In the genomic region with DNA sequence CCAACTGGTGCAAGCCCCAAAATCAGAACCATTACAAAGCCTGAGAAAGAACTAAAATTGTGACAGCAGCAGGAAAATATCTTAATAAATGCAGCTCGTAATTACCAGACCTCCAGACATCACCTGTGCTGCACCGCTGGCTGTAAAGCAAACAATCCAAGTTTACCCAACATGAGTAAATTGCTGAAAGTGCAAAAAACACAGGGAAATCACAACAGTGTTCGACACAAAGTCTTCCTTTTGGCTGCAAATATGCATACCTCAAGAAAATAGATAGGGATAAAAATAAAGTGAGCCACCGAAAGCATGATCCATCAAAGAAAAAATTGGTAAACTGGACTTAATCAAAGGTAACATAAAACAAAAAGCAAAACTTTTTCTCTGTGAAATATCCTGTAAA, we compare ENCODE assay signal across 20 cellular contexts.
DNase-seq lines count a peak whose midpoint lies in the region; ATAC-seq, FAIRE-seq and TF ChIP-seq lines count a peak whose summit lies in the region.
"Had no signal": no experiment of that assay in that cellular context is flagged by ENCODE, and none has a peak within 500 bp of the region (broad histone marks: within the 10 kb centered on the region; RNA-seq: fewer than 3 reads in every experiment).

No MANE protein-coding gene starts in this region.

- H4K20me1 ChIP-seq in HepG2 (ENCODE audit: insufficient read depth, low read length): no peaks in the 10 kb centered on the region
- no peaks in the 10 kb centered on the region for H4K20me1 ChIP-seq in neural progenitor cell (ENCODE audit: low read depth)

- no peak for TF ChIP-seq CTCF in HepG2 (CRISPR knock-in tag; IDR thresholded peaks at IDR 0.05)
- TF ChIP-seq CTCF in right lobe of liver (IDR thresholded peaks at IDR 0.05): no peak
- no peak for TF ChIP-seq CTCF in VCaP (conservative IDR thresholded peaks at IDR 0.05)
- no peak for TF ChIP-seq CTCF in neural progenitor cell (IDR thresholded peaks at IDR 0.05)

- peaks cover 8% of the 10 kb centered on the region for H3K9me3 Mint-ChIP-seq in neural progenitor cell
- H3K9me3 Mint-ChIP-seq: IgD-negative memory B cell had no signal

- ATAC-seq in HepG2 (no peak), right lobe of liver (no peak)

- H3K4me3 Mint-ChIP-seq in neural progenitor cell: no peak overlapping the region
- H3K4me3 Mint-ChIP-seq: IgD-negative memory B cell had no signal

- TF ChIP-seq RAD21 in HepG2 (CRISPR knock-in tag; IDR thresholded peaks at IDR 0.05): no peak

- TF ChIP-seq EP300 in HepG2 (IDR thresholded peaks at IDR 0.05; ENCODE audit: low read depth in 2 of 2, low read length in 2 of 2) (no peak), HepG2 (CRISPR knock-in tag; IDR thresholded peaks at IDR 0.05; ENCODE audit: borderline replicate concordance) (no peak)

- H3K27ac Mint-ChIP-seq in neural progenitor cell: no peak overlapping the region
- H3K27ac Mint-ChIP-seq: IgD-negative memory B cell had no signal

- H3K79me2 ChIP-seq in HepG2 (ENCODE audit: insufficient read depth, low read length) (no peaks in the 10 kb centered on the region), neural progenitor cell (ENCODE audit: low read depth) (no peaks in the 10 kb centered on the region)

- H3K36me3 Mint-ChIP-seq in neural progenitor cell: no peaks in the 10 kb centered on the region
- H3K36me3 Mint-ChIP-seq: IgD-negative memory B cell had no signal

- H3K4me1 ChIP-seq in HepG2 (ENCODE audit: insufficient read depth, low read length): no peaks in the 10 kb centered on the region
- no peaks in the 10 kb centered on the region for H3K4me1 ChIP-seq in right lobe of liver
- peaks cover 4 to 7% of the 10 kb centered on the region in 2 donors for H3K4me1 ChIP-seq in mucosa of rectum (ENCODE audit: control insufficient read depth in 2 of 2, insufficient read depth in 2 of 2, low read length in 2 of 2)
- H3K4me1 ChIP-seq in neural progenitor cell: no peaks in the 10 kb centered on the region
- peaks cover 4% of the 10 kb centered on the region; the same call in 1 of the 2 replicates for H3K4me1 ChIP-seq in HAP-1

- H3K4me2 ChIP-seq in HepG2 (ENCODE audit: low read depth, low read length) (no peak overlapping the region), neural progenitor cell (no peak overlapping the region)
- H3K4me2 ChIP-seq: PC-9 had no signal

- no peaks in the 10 kb centered on the region for H3K9me3 ChIP-seq in HepG2 (ENCODE audit: low read length)
- no peaks in the 10 kb centered on the region for H3K9me3 ChIP-seq in right lobe of liver
- H3K9me3 ChIP-seq in mucosa of rectum (ENCODE audit: control insufficient read depth in 2 of 2, low read length in 2 of 2): no peaks in the 10 kb centered on the region
- no peaks in the 10 kb centered on the region for H3K9me3 ChIP-seq in neural progenitor cell (ENCODE audit: low read depth)
- no peaks in the 10 kb centered on the region for H3K9me3 ChIP-seq in HAP-1
- H3K9me3 ChIP-seq: BE2C had no signal

- H3K4me3 ChIP-seq in HepG2 (replicated peaks in 1 of 3; ENCODE audit: insufficient read depth in 1 of 3, low read depth in 2 of 3, low read length in 3 of 3) (no peak overlapping the region), right lobe of liver (no peak overlapping the region), mucosa of rectum (ENCODE audit: low read length in 2 of 2) (peak overlapping the region in 1 of 2 donors; percentile 1), neural progenitor cell (no peak overlapping the region), HAP-1 (no peak overlapping the region)
- H3K4me3 ChIP-seq: PC-9, SK-N-MC had no signal

- FAIRE-seq in HepG2 (lab: Jason Lieb, UNC): no peak
- FAIRE-seq: H1, HTR-8/SVneo had no signal

- CTCF ChIA-PET in HepG2 (lab: Yijun Ruan, JAX; ENCODE audit: low intra/inter-chr PET ratio, low total read pairs): no interaction called here

- intact Hi-C loops in HepG2 (cut with micrococcal nuclease; ENCODE audit: unreplicated experiment) (no loop called here), right lobe of liver (cut with DNase I) (no loop called here)

- TF ChIP-seq POLR2A in HepG2 (IDR thresholded peaks at IDR 0.05; ENCODE audit: insufficient read depth in 1 of 2, low read depth in 2 of 2, low read length in 2 of 2): no peak
- no peak for TF ChIP-seq POLR2A in right lobe of liver (IDR thresholded peaks at IDR 0.05)

- POLR2A ChIA-PET in HepG2 (lab: Yijun Ruan, JAX): no interaction called here

- H3K4me1 Mint-ChIP-seq in neural progenitor cell: no peaks in the 10 kb centered on the region

- no peaks in the 10 kb centered on the region for H3K27me3 Mint-ChIP-seq in neural progenitor cell (ENCODE audit: insufficient read depth, low read depth)

- H3K27ac ChIP-seq in HepG2 (ENCODE audit: extremely low read length, insufficient read depth, low read length): no peak overlapping the region
- H3K27ac ChIP-seq in right lobe of liver: no peak overlapping the region
- H3K27ac ChIP-seq in VCaP: peak overlapping the region; percentile 63
- H3K27ac ChIP-seq in mucosa of rectum (ENCODE audit: low read depth in 2 of 2, low read length in 2 of 2): peak overlapping the region; percentile 56 to 71
- no peak overlapping the region for H3K27ac ChIP-seq in neural progenitor cell
- H3K27ac ChIP-seq: PC-9, RWPE1, SK-N-MC had no signal

- H3K36me3 ChIP-seq in HepG2 (replicated peaks in 1 of 2; ENCODE audit: control insufficient read depth in 1 of 2, insufficient read depth in 2 of 2, low read length in 2 of 2) (no peaks in the 10 kb centered on the region), right lobe of liver (no peaks in the 10 kb centered on the region), mucosa of rectum (ENCODE audit: control insufficient read depth in 2 of 2, insufficient read depth in 2 of 2, low read length in 2 of 2) (no peaks in the 10 kb centered on the region), neural progenitor cell (no peaks in the 10 kb centered on the region), HAP-1 (replicated peaks) (no peaks in the 10 kb centered on the region)
- H3K36me3 ChIP-seq: BE2C had no signal

- H3K9ac ChIP-seq in HepG2 (ENCODE audit: insufficient read depth, low read depth, low read length): no peak overlapping the region
- H3K9ac ChIP-seq in mucosa of rectum (ENCODE audit: low read depth in 1 of 2, low read length in 2 of 2): peak overlapping the region in 1 of 2 donors; percentile 17
- no peak overlapping the region for H3K9ac ChIP-seq in neural progenitor cell

- WGBS in HepG2 (ENCODE audit: low lambda C conversion rate): 4% methylated on average over 4 of the region's 4 CpGs
- WGBS in right lobe of liver (ENCODE audit: insufficient coverage, low coverage, low lambda C conversion rate, missing lambda C conversion rate): 30% methylated on average over 4 of the region's 4 CpGs

- H3K27me3 ChIP-seq in HepG2 (ENCODE audit: control insufficient read depth in 1 of 2, insufficient read depth in 2 of 2, low read length in 2 of 2) (no peaks in the 10 kb centered on the region), right lobe of liver (no peaks in the 10 kb centered on the region), mucosa of rectum (ENCODE audit: control insufficient read depth in 2 of 2, insufficient read depth in 2 of 2, low read length in 2 of 2) (no peaks in the 10 kb centered on the region), neural progenitor cell (no peaks in the 10 kb centered on the region), HAP-1 (ENCODE audit: low read depth) (no peaks in the 10 kb centered on the region)
- H3K27me3 ChIP-seq: BE2C had no signal

- in situ Hi-C loops in HepG2 (cut with HindIII; ENCODE audit: extremely low pct_ligation_motif_present, low pct_unique_long_range_greater_than_20kb) (no loop called here), HAP-1 (cut with MboI; ENCODE audit: low sequenced_read_pairs) (no loop called here)

- no TSS peak for BruUV-seq in HepG2 (replicated peaks; lab: Mats Ljungman, UMichigan)

- H2AFZ ChIP-seq in HepG2 (ENCODE audit: low read length): no peak overlapping the region
- no peak overlapping the region for H2AFZ ChIP-seq in neural progenitor cell (replicated peaks)
- H2AFZ ChIP-seq: PC-9 had no signal

- H3F3A ChIP-seq in neural progenitor cell (ENCODE audit: low read depth): no peaks in the 10 kb centered on the region

- DNase-seq in HepG2 (ENCODE audit: low spot score) (no peak), right lobe of liver (no peak), neural progenitor cell (ENCODE audit: low spot score) (no peak), HAP-1 (ENCODE audit: low spot score in 2 of 2) (no peak), NCI-H1694 treated with DMSO at 0.1 percent for 48 hours (lab: John Stamatoyannopoulos, UW) (no peak)
- DNase-seq: BE2C, DMS79 treated with DMSO at 0.1 percent for 48 hours, Karpas-422, NCI-H187 treated with DMSO at 0.1 percent for 48 hours, NCI-H2107, NCI-H510A treated with DMSO at 0.1 percent for 48 hours, PC-9, SHP77 treated with DMSO at 0.1 percent for 48 hours had no signal

TF ChIP-seq in HepG2, 621 proteins besides CTCF, POLR2A, EP300 and RAD21:
- peak; percentile 96 for TF ChIP-seq MAFF (IDR thresholded peaks at IDR 0.05; ENCODE audit: low read depth, low read length)
- no peak for TF ChIP-seq ZNF562 (CRISPR knock-in tag; IDR thresholded peaks at IDR 0.05; ENCODE audit: borderline replicate concordance)
- peak; percentile 96 to 97 for TF ChIP-seq MAFK (conservative IDR thresholded peaks at IDR 0.05 in 1 of 2, IDR thresholded peaks at IDR 0.05 in 1 of 2; ENCODE audit: low read length in 2 of 2)

Comparison
In these comparisons a context has a peak if more than half of its experiments do, and no peak if none do; other contexts are left out.
1. H3K27ac ChIP-seq: peak in VCaP (single experiment) and mucosa of rectum (2 of 2); none in HepG2 (single experiment), right lobe of liver (0 of 3) and neural progenitor cell (single experiment).